ENCODE assay signal across 15 cellular contexts in genomic region chrY:7816567-7816966, GRCh38.
DNase-seq lines count a peak whose midpoint lies in the region; ATAC-seq lines count a peak whose summit lies in the region.
"Had no signal": no experiment of that assay in that cellular context is flagged by ENCODE, and none has a peak within 500 bp of the region (broad histone marks: within the 10 kb centered on the region; RNA-seq: fewer than 3 reads in every experiment).

No MANE protein-coding gene starts in this region.

- peaks cover 5% of the 10 kb centered on the region for H3K4me1 Mint-ChIP-seq in activated CD4-positive, alpha-beta T cell treated with anti-CD3 and anti-CD28 coated beads for 36 hours
- H3K4me1 Mint-ChIP-seq in activated T-helper 17 cell treated with anti-CD3 and anti-CD28 coated beads, Interleukin-2, amount 50 U/mL, for 72 hours, result no peaks in the 10 kb centered on the region
- no peaks in the 10 kb centered on the region for H3K4me1 Mint-ChIP-seq in stimulated activated effector memory CD8-positive, alpha-beta T cell treated with anti-CD3 and anti-CD28 coated beads, Interleukin-12 subunit alpha, Interleukin-12 subunit beta, amount 100 ng/mL, for 72 hours
- H3K4me1 Mint-ChIP-seq: CD4-positive, alpha-beta memory T cell; H9 had no signal

- DNase-seq in activated CD4-positive, alpha-beta T cell treated with anti-CD3 and anti-CD28 coated beads for 36 hours, result no peak
- no peak for DNase-seq in activated CD4-positive, alpha-beta T cell treated with anti-CD3 and anti-CD28 coated beads, Interleukin-2, amount 50 U/mL, for 1 hour
- DNase-seq in stimulated activated effector memory CD8-positive, alpha-beta T cell treated with anti-CD3 and anti-CD28 coated beads, Interleukin-12 subunit alpha, Interleukin-12 subunit beta, amount 100 ng/mL, for 72 hours (ENCODE audit: low spot score in 2 of 2), result no peak
- no peak for DNase-seq in Ammon's horn (ENCODE audit: low spot score)
- DNase-seq: AML-193; CD4-positive, alpha-beta memory T cell; DMS153; DMS79; GDM1; H9 had no signal

- intact Hi-C loops in activated CD4-positive, alpha-beta T cell treated with anti-CD3 and anti-CD28 coated beads for 36 hours (cut with DNase I, micrococcal nuclease), result loop anchor here in 1 of 2 experiments (10.0 kb wide), 2 partner anchors 352 to 472 kb away; no protein-coding TSS in a partner anchor

- H3K27me3 Mint-ChIP-seq in activated CD4-positive, alpha-beta T cell treated with anti-CD3 and anti-CD28 coated beads for 36 hours, result no peaks in the 10 kb centered on the region
- no peaks in the 10 kb centered on the region for H3K27me3 Mint-ChIP-seq in activated T-helper 17 cell treated with anti-CD3 and anti-CD28 coated beads, Interleukin-2, amount 50 U/mL, for 72 hours
- H3K27me3 Mint-ChIP-seq: CD4-positive, alpha-beta memory T cell had no signal

- CTCF ChIA-PET in activated CD4-positive, alpha-beta T cell treated with anti-CD3 and anti-CD28 coated beads for 36 hours (lab: Charles Lee), result no interaction called here

- H3K27ac Mint-ChIP-seq in activated CD4-positive, alpha-beta T cell treated with anti-CD3 and anti-CD28 coated beads for 36 hours, result no peak overlapping the region
- no peak overlapping the region for H3K27ac Mint-ChIP-seq in activated T-helper 17 cell treated with anti-CD3 and anti-CD28 coated beads, Interleukin-2, amount 50 U/mL, for 72 hours
- no peak overlapping the region for H3K27ac Mint-ChIP-seq in stimulated activated effector memory CD8-positive, alpha-beta T cell treated with anti-CD3 and anti-CD28 coated beads, Interleukin-12 subunit alpha, Interleukin-12 subunit beta, amount 100 ng/mL, for 72 hours
- H3K27ac Mint-ChIP-seq: CD14-positive monocyte; CD4-positive, alpha-beta memory T cell; H9 had no signal

- peak; percentile 17 for ATAC-seq in activated CD4-positive, alpha-beta T cell treated with anti-CD3 and anti-CD28 coated beads for 36 hours
- ATAC-seq in GM18868 (IDR thresholded peaks at IDR 0.05; ENCODE audit: unreplicated experiment) (peak; percentile 47), HG03025 (IDR thresholded peaks at IDR 0.05; ENCODE audit: low FRiP score, unreplicated experiment) (no peak)
- peak; percentile 40 for ATAC-seq in activated T-helper 17 cell treated with anti-CD3 and anti-CD28 coated beads, Interleukin-2, amount 50 U/mL, for 72 hours (replicated peaks)
- ATAC-seq in stimulated activated effector memory CD8-positive, alpha-beta T cell treated with anti-CD3 and anti-CD28 coated beads, Interleukin-12 subunit alpha, Interleukin-12 subunit beta, amount 100 ng/mL, for 72 hours, result peak; percentile 66
- ATAC-seq: A549 had no signal

- no peak overlapping the region for H3K4me3 Mint-ChIP-seq in activated CD4-positive, alpha-beta T cell treated with anti-CD3 and anti-CD28 coated beads for 36 hours
- H3K4me3 Mint-ChIP-seq in activated T-helper 17 cell treated with anti-CD3 and anti-CD28 coated beads, Interleukin-2, amount 50 U/mL, for 72 hours, result no peak overlapping the region
- no peak overlapping the region for H3K4me3 Mint-ChIP-seq in stimulated activated effector memory CD8-positive, alpha-beta T cell treated with anti-CD3 and anti-CD28 coated beads, Interleukin-12 subunit alpha, Interleukin-12 subunit beta, amount 100 ng/mL, for 72 hours
- H3K4me3 Mint-ChIP-seq: CD14-positive monocyte; CD4-positive, alpha-beta memory T cell; H9 had no signal

- H3K36me3 Mint-ChIP-seq in activated CD4-positive, alpha-beta T cell treated with anti-CD3 and anti-CD28 coated beads for 36 hours (ENCODE audit: low read depth), result no peaks in the 10 kb centered on the region
- no peaks in the 10 kb centered on the region for H3K36me3 Mint-ChIP-seq in activated T-helper 17 cell treated with anti-CD3 and anti-CD28 coated beads, Interleukin-2, amount 50 U/mL, for 72 hours (ENCODE audit: low read depth)
- H3K36me3 Mint-ChIP-seq in stimulated activated effector memory CD8-positive, alpha-beta T cell treated with anti-CD3 and anti-CD28 coated beads, Interleukin-12 subunit alpha, Interleukin-12 subunit beta, amount 100 ng/mL, for 72 hours, result no peaks in the 10 kb centered on the region
- H3K36me3 Mint-ChIP-seq: CD14-positive monocyte; CD4-positive, alpha-beta memory T cell had no signal

- POLR2A ChIA-PET in activated CD4-positive, alpha-beta T cell treated with anti-CD3 and anti-CD28 coated beads for 36 hours (lab: Charles Lee), result no interaction called here

- H3K9me3 Mint-ChIP-seq in activated CD4-positive, alpha-beta T cell treated with anti-CD3 and anti-CD28 coated beads for 36 hours (ENCODE audit: low read depth), result no peaks in the 10 kb centered on the region
- no peaks in the 10 kb centered on the region for H3K9me3 Mint-ChIP-seq in activated T-helper 17 cell treated with anti-CD3 and anti-CD28 coated beads, Interleukin-2, amount 50 U/mL, for 72 hours
- no peaks in the 10 kb centered on the region for H3K9me3 Mint-ChIP-seq in stimulated activated effector memory CD8-positive, alpha-beta T cell treated with anti-CD3 and anti-CD28 coated beads, Interleukin-12 subunit alpha, Interleukin-12 subunit beta, amount 100 ng/mL, for 72 hours
- H3K9me3 Mint-ChIP-seq: CD14-positive monocyte; CD4-positive, alpha-beta memory T cell; H9 had no signal
